ENCODE assay signal across 11 cellular contexts in genomic region chr16:12319464-12320030, GRCh38.
DNase-seq lines count a peak whose midpoint lies in the region; ATAC-seq and TF ChIP-seq lines count a peak whose summit lies in the region.
"Had no signal": no experiment of that assay in that cellular context is flagged by ENCODE, and none has a peak within 500 bp of the region (broad histone marks: within the 10 kb centered on the region; RNA-seq: fewer than 3 reads in every experiment).

No MANE protein-coding gene starts in this region.

- no peaks in the 10 kb centered on the region for H4K20me1 ChIP-seq in OCI-LY1 (ENCODE audit: insufficient read depth, low read length)

- peak overlapping the region; percentile 83 for H3K4me2 ChIP-seq in OCI-LY1 (ENCODE audit: low read length)

- peak; percentile 86 for DNase-seq in DMS79 treated with DMSO at 0.1 percent for 48 hours (lab: John Stamatoyannopoulos, UW)
- peak; percentile 85 for DNase-seq in NCI-H1105 treated with DMSO at 0.1 percent for 48 hours (lab: John Stamatoyannopoulos, UW)
- peak in 1 of 3 donors; percentile 25 for DNase-seq in mucosa of descending colon
- DNase-seq in hippocampal formation (lab: John Stamatoyannopoulos, UW) = no peak
- no peak for DNase-seq in G401 (ENCODE audit: low spot score)
- DNase-seq: anterior cingulate cortex; effector CD8-positive, alpha-beta T cell; NCI-H1694 treated with DMSO at 0.1 percent for 48 hours had no signal

- in situ Hi-C loops in G401 (cut with HindIII; ENCODE audit: low sequenced_read_pairs) = no loop called here

- H3K9ac ChIP-seq in OCI-LY1 (ENCODE audit: low read length) = peak overlapping the region; percentile 79

- peak; percentile 5 for ATAC-seq in mucosa of descending colon
- no peak for ATAC-seq in HG02938 (IDR thresholded peaks at IDR 0.05; ENCODE audit: unreplicated experiment)
- no peak for ATAC-seq in HG03521 (IDR thresholded peaks at IDR 0.05; ENCODE audit: unreplicated experiment)

- no peaks in the 10 kb centered on the region; the same call in 1 of the 2 replicates for H3K79me2 ChIP-seq in OCI-LY1 (ENCODE audit: insufficient read depth, low read length)

- H3K4me1 ChIP-seq in OCI-LY1 (ENCODE audit: insufficient read depth, low read length, severe bottlenecking) (peaks cover 100% of the 10 kb centered on the region), mucosa of descending colon (ENCODE audit: low read depth) (peaks cover 13% of the 10 kb centered on the region)

- H3K27ac ChIP-seq in OCI-LY1 (ENCODE audit: low read depth, low read length, poor library complexity, severe bottlenecking) = peak overlapping the region; percentile 100

- no peaks in the 10 kb centered on the region for H3K9me2 ChIP-seq in OCI-LY1 (ENCODE audit: low read depth, low read length)

- H3K36me3 ChIP-seq in OCI-LY1 (ENCODE audit: insufficient read depth, low read length) (peaks cover 5% of the 10 kb centered on the region; the same call in 1 of the 2 replicates), mucosa of descending colon (ENCODE audit: low read depth) (no peaks in the 10 kb centered on the region)

- no peaks in the 10 kb centered on the region for H3K9me3 ChIP-seq in OCI-LY1 (ENCODE audit: low read length)
- no peaks in the 10 kb centered on the region for H3K9me3 ChIP-seq in mucosa of descending colon

- H3K4me3 ChIP-seq in OCI-LY1 (ENCODE audit: low read depth, low read length, poor library complexity, severe bottlenecking) = peak overlapping the region; percentile 55
- H3K4me3 ChIP-seq in mucosa of descending colon = no peak overlapping the region

- peaks cover 14% of the 10 kb centered on the region; the same call in 1 of the 2 replicates for H3F3A ChIP-seq in OCI-LY1 (ENCODE audit: insufficient read depth, low read length)

- H2AFZ ChIP-seq in OCI-LY1 (ENCODE audit: low read length) = no peak overlapping the region

- intact Hi-C loops in mucosa of descending colon (cut with DNase I, micrococcal nuclease) = no loop called here

- TF ChIP-seq CTCF in OCI-LY1 (IDR thresholded peaks at IDR 0.05; ENCODE audit: low read length) (no peak), mucosa of descending colon (IDR thresholded peaks at IDR 0.05) (no peak)

- no peaks in the 10 kb centered on the region for H3K27me3 ChIP-seq in OCI-LY1 (ENCODE audit: insufficient read depth, low read length)

Comparison
In these comparisons a context has a peak if more than half of its experiments do, and no peak if none do; other contexts are left out.
1. DNase-seq: peak in DMS79 treated with DMSO at 0.1 percent for 48 hours (single experiment) and NCI-H1105 treated with DMSO at 0.1 percent for 48 hours (single experiment); none in hippocampal formation (0 of 2) and G401 (single experiment).